ENCODE assay signal across 20 cellular contexts in the genomic region with DNA sequence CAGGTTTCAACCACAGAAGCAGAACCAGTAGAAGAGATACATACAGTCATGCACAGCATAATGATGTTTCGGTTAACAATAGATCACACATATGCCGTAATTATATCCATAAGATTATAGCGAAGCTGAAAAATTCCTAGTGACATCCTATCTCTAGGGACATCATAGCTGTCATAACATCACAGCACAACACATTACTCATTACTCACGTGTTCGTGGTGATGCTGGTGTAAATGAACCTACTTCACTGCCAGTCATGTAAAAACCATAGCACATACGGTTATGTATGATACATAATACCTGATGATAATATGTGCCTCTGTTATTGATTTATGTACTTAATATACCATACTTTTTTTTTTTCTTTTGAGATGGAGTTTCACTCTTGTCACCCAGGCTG.
"Had no signal": no experiment of that assay in that cellular context is flagged by ENCODE, and none has a peak within 500 bp of the region (broad histone marks: within the 10 kb centered on the region; RNA-seq: fewer than 3 reads in every experiment).

No MANE protein-coding gene starts in this region.

- H3K36me3 Mint-ChIP-seq: naive B cell had no signal

- H3K4me3 Mint-ChIP-seq: naive B cell; neural crest cell; stimulated activated naive CD8-positive, alpha-beta T cell treated with anti-CD3 and anti-CD28 coated beads, Interleukin-15, Interleukin-2, amounts not matched to agents 100 ng/mL and 50 ng/mL, for 24 hours had no signal

- DNase-seq: cortex of kidney; dorsolateral prefrontal cortex; effector CD8-positive, alpha-beta T cell; heart left ventricle; hippocampal formation; kidney glomerular epithelial cell; mesendoderm; naive B cell; nucleus accumbens; pancreas; right cardiac atrium; small intestine; stimulated activated CD4-positive, alpha-beta T cell treated with anti-CD3 and anti-CD28 coated beads, Interleukin-12 subunit alpha, Interleukin-12 subunit beta, amount 100 ng/mL, for 4 hours; testis; upper lobe of right lung had no signal

- H3K27me3 Mint-ChIP-seq: naive B cell; progenitor cell of endocrine pancreas; stimulated activated naive CD8-positive, alpha-beta T cell treated with anti-CD3 and anti-CD28 coated beads, Interleukin-15, Interleukin-2, amounts not matched to agents 100 ng/mL and 50 ng/mL, for 24 hours had no signal

- H3K4me1 Mint-ChIP-seq: naive B cell had no signal

- H3K27ac Mint-ChIP-seq: progenitor cell of endocrine pancreas had no signal

- H3K9me3 Mint-ChIP-seq: neural crest cell; stimulated activated naive CD8-positive, alpha-beta T cell treated with anti-CD3 and anti-CD28 coated beads, Interleukin-15, Interleukin-2, amounts not matched to agents 100 ng/mL and 50 ng/mL, for 24 hours had no signal

- ATAC-seq: esophagus mucosa, heart left ventricle, pancreas, right cardiac atrium, upper lobe of right lung had no signal

- H3K9me3 ChIP-seq: pancreas, testis, tibial nerve, upper lobe of right lung had no signal
